ENCODE assay signal across 14 cellular contexts in the genomic region with DNA sequence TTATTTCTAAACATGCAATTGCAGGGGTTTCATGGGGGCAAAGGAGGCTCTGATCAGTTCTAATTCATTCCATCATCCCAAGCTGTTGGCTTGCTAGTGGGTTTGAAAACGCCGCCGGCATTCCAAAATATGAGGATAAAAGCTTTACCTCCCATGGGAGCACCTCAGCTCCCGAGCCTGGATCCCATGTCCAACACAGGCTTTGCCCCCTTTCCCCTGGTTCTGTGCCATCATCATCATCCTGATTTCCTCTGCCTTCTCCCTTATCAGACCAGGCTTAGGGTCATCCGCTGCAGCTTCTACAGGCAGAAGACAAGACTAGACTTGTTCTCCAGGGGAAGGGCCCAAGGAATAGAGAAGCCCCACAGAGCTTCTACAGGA.
"Had no signal": no experiment of that assay in that cellular context is flagged by ENCODE, and none has a peak within 500 bp of the region (broad histone marks: within the 10 kb centered on the region; RNA-seq: fewer than 3 reads in every experiment).

No MANE protein-coding gene starts in this region.

- H2AFZ ChIP-seq: hepatocyte had no signal

- H3K4me1 ChIP-seq: colonic mucosa had no signal

- H3K9me3 ChIP-seq: colonic mucosa, gastrocnemius medialis, stomach had no signal

- H3K36me3 ChIP-seq: colonic mucosa had no signal

- H3K27ac ChIP-seq: colonic mucosa, gastrocnemius medialis, hepatocyte, stomach, VCaP had no signal

- H3K4me3 Mint-ChIP-seq: activated CD8-positive, alpha-beta T cell treated with anti-CD3 and anti-CD28 coated beads for 36 hours; activated naive CD4-positive, alpha-beta T cell treated with anti-CD3 and anti-CD28 coated beads for 36 hours; activated T-helper 17 cell treated with anti-CD3 and anti-CD28 coated beads, Interleukin-2, amount 50 U/mL, for 72 hours had no signal

- H3K4me3 ChIP-seq: colonic mucosa, gastrocnemius medialis, hepatocyte, stomach had no signal

- DNase-seq: activated CD4-positive, alpha-beta T cell treated with anti-CD3 and anti-CD28 coated beads for 4 hours; activated CD8-positive, alpha-beta memory T cell treated with anti-CD3 and anti-CD28 coated beads, Interleukin-2, amount 50 U/mL, for 4 hours; activated CD8-positive, alpha-beta T cell treated with anti-CD3 and anti-CD28 coated beads for 36 hours; activated naive CD4-positive, alpha-beta T cell treated with anti-CD3 and anti-CD28 coated beads for 36 hours; colonic mucosa; effector CD4-positive, alpha-beta T cell; naive thymus-derived CD4-positive, alpha-beta T cell; stimulated activated CD4-positive, alpha-beta T cell treated with anti-CD3 and anti-CD28 coated beads, Interleukin-4, amount 100 ng/mL, for 1 hour; stomach; T1000 had no signal

- ATAC-seq: activated CD8-positive, alpha-beta T cell treated with anti-CD3 and anti-CD28 coated beads for 36 hours; activated T-helper 17 cell treated with anti-CD3 and anti-CD28 coated beads, Interleukin-2, amount 50 U/mL, for 72 hours; gastrocnemius medialis had no signal

- H3K27me3 ChIP-seq: colonic mucosa, gastrocnemius medialis, hepatocyte, stomach had no signal

- H3K27ac Mint-ChIP-seq: activated CD8-positive, alpha-beta T cell treated with anti-CD3 and anti-CD28 coated beads for 36 hours; activated naive CD4-positive, alpha-beta T cell treated with anti-CD3 and anti-CD28 coated beads for 36 hours; activated T-helper 17 cell treated with anti-CD3 and anti-CD28 coated beads, Interleukin-2, amount 50 U/mL, for 72 hours had no signal

- H3K4me2 ChIP-seq: hepatocyte had no signal

- H3K27me3 Mint-ChIP-seq: activated CD8-positive, alpha-beta T cell treated with anti-CD3 and anti-CD28 coated beads for 36 hours; activated T-helper 17 cell treated with anti-CD3 and anti-CD28 coated beads, Interleukin-2, amount 50 U/mL, for 72 hours; naive thymus-derived CD4-positive, alpha-beta T cell had no signal

- H3K9me3 Mint-ChIP-seq: activated CD8-positive, alpha-beta T cell treated with anti-CD3 and anti-CD28 coated beads for 36 hours; activated naive CD4-positive, alpha-beta T cell treated with anti-CD3 and anti-CD28 coated beads for 36 hours; activated T-helper 17 cell treated with anti-CD3 and anti-CD28 coated beads, Interleukin-2, amount 50 U/mL, for 72 hours; naive thymus-derived CD4-positive, alpha-beta T cell had no signal
